ENCODE assay signal across 33 cellular contexts in genomic region chr12:5580911-5581488, GRCh38.
A peak's percentile ranks its signal among the peaks of the same experiment; 100 is the strongest.
DNase-seq lines count a peak whose midpoint lies in the region; ATAC-seq and TF ChIP-seq lines count a peak whose summit lies in the region.
"Had no signal": no experiment of that assay in that cellular context is flagged by ENCODE, and none has a peak within 500 bp of the region (broad histone marks: within the 10 kb centered on the region; RNA-seq: fewer than 3 reads in every experiment).

No MANE protein-coding gene starts in this region.

- CTCF ChIA-PET in RWPE1 (lab: Yijun Ruan, JAX): no interaction called here

- no peaks in the 10 kb centered on the region for H3K27me3 Mint-ChIP-seq in mesothelial cell of epicardium (ENCODE audit: low read depth)

- peaks cover 32% of the 10 kb centered on the region for H3K4me1 Mint-ChIP-seq in mesothelial cell of epicardium
- H3K4me1 Mint-ChIP-seq: activated CD8-positive, alpha-beta memory T cell treated with anti-CD3 and anti-CD28 coated beads, Interleukin-2, amount 10 ng/mL, durations not matched to agents 7 days and 5 days; activated naive CD8-positive, alpha-beta T cell treated with anti-CD3 and anti-CD28 coated beads, Interleukin-2, amount 50 U/mL, for 24 hours; immature natural killer cell; memory B cell; neural crest cell had no signal

- H3K27ac ChIP-seq in RWPE1: no peak overlapping the region
- H3K27ac ChIP-seq: body of pancreas, sigmoid colon, SJSA1 had no signal

- no peaks in the 10 kb centered on the region for H3K36me3 Mint-ChIP-seq in mesothelial cell of epicardium
- H3K36me3 Mint-ChIP-seq: activated CD8-positive, alpha-beta memory T cell treated with anti-CD3 and anti-CD28 coated beads, Interleukin-2, amount 10 ng/mL, durations not matched to agents 7 days and 5 days; immature natural killer cell; memory B cell; WTC11 had no signal

- DNase-seq in AG09309 (ENCODE audit: low read depth) (peak; percentile 35), GM04503 (ENCODE audit: low read depth) (peak; percentile 54), epidermal melanocyte (ENCODE audit: insufficient read length, low spot score) (peak; percentile 25), mesothelial cell of epicardium (ENCODE audit: low spot score in 2 of 2, unreplicated experiment in 2 of 2) (no peak), RWPE1 (ENCODE audit: low spot score) (no peak)
- no peak for DNase-seq in activated T-cell treated with anti-CD3 and anti-CD28 coated beads, Interleukin-2, amount 50 U/mL, for 48 hours
- DNase-seq: ACHN; activated CD4-positive, alpha-beta T cell treated with anti-CD3 and anti-CD28 coated beads, Interleukin-2, amount 50 U/mL, for 1 hour; activated CD8-positive, alpha-beta memory T cell treated with anti-CD3 and anti-CD28 coated beads, Interleukin-2, amount 10 ng/mL, durations not matched to agents 7 days and 5 days; activated naive CD8-positive, alpha-beta T cell treated with anti-CD3 and anti-CD28 coated beads, Interleukin-2, amount 50 U/mL, for 24 hours; activated T-cell treated with anti-CD3 and anti-CD28 coated beads, Interleukin-2, amount 50 U/mL, for 4 hours; body of pancreas; dermis blood vessel endothelial cell; DMS79; endodermal cell; GDM1; immature natural killer cell; Kasumi-1; left colon; NCI-H446 treated with DMSO at 0.1 percent for 48 hours; NCI-H774; posterior cingulate gyrus; sigmoid colon; stimulated activated CD4-positive, alpha-beta T cell treated with anti-CD3 and anti-CD28 coated beads, Interleukin-12 subunit alpha, Interleukin-12 subunit beta, amount 100 ng/mL, for 4 hours; stimulated activated CD4-positive, alpha-beta T cell treated with anti-CD3 and anti-CD28 coated beads, Interleukin-2, amount 100 ng/mL, for 48 hours had no signal

- ATAC-seq in GM19351 (IDR thresholded peaks at IDR 0.05; ENCODE audit: unreplicated experiment): no peak
- ATAC-seq: activated CD8-positive, alpha-beta memory T cell treated with anti-CD3 and anti-CD28 coated beads, Interleukin-2, amount 10 ng/mL, durations not matched to agents 7 days and 5 days; activated naive CD8-positive, alpha-beta T cell treated with anti-CD3 and anti-CD28 coated beads, Interleukin-2, amount 50 U/mL, for 24 hours; activated T-cell treated with anti-CD3 and anti-CD28 coated beads, Interleukin-2, amount 50 U/mL, for 4 hours; body of pancreas; gastroesophageal sphincter; left colon; WTC11 had no signal

- no peak overlapping the region for H3K4me3 ChIP-seq in AG09309 (ENCODE audit: control insufficient read depth, low read depth, low read length)
- H3K4me3 ChIP-seq: body of pancreas, esophagus muscularis mucosa, gastroesophageal sphincter, sigmoid colon, SJSA1, tibial artery had no signal

- POLR2A ChIA-PET in RWPE1 (lab: Yijun Ruan, JAX; ENCODE audit: low non-redundant PET): no interaction called here

- H3K27ac Mint-ChIP-seq in mesothelial cell of epicardium: peak overlapping the region; percentile 20
- H3K27ac Mint-ChIP-seq: activated CD8-positive, alpha-beta memory T cell treated with anti-CD3 and anti-CD28 coated beads, Interleukin-2, amount 10 ng/mL, durations not matched to agents 7 days and 5 days; activated naive CD8-positive, alpha-beta T cell treated with anti-CD3 and anti-CD28 coated beads, Interleukin-2, amount 50 U/mL, for 24 hours; endodermal cell; immature natural killer cell; memory B cell; WTC11 had no signal

- no peaks in the 10 kb centered on the region for H3K9me3 Mint-ChIP-seq in mesothelial cell of epicardium
- H3K9me3 Mint-ChIP-seq: activated naive CD8-positive, alpha-beta T cell treated with anti-CD3 and anti-CD28 coated beads, Interleukin-2, amount 50 U/mL, for 24 hours; activated T-cell treated with anti-CD3 and anti-CD28 coated beads, Interleukin-2, amount 50 U/mL, for 4 hours; endodermal cell; immature natural killer cell; memory B cell; neural crest cell had no signal

- no peak overlapping the region for H3K4me3 Mint-ChIP-seq in mesothelial cell of epicardium
- H3K4me3 Mint-ChIP-seq: activated CD8-positive, alpha-beta memory T cell treated with anti-CD3 and anti-CD28 coated beads, Interleukin-2, amount 10 ng/mL, durations not matched to agents 7 days and 5 days; activated naive CD8-positive, alpha-beta T cell treated with anti-CD3 and anti-CD28 coated beads, Interleukin-2, amount 50 U/mL, for 24 hours; activated T-cell treated with anti-CD3 and anti-CD28 coated beads, Interleukin-2, amount 50 U/mL, for 4 hours; endodermal cell; immature natural killer cell; memory B cell; neural crest cell; WTC11 had no signal

- TF ChIP-seq CTCF in AG09309 (IDR thresholded peaks at IDR 0.05; ENCODE audit: control insufficient read depth, insufficient read depth, low read depth, low read length, missing control alignments) (no peak), mesothelial cell of epicardium (IDR thresholded peaks at IDR 0.05; ENCODE audit: unreplicated experiment) (no peak), RWPE1 (conservative IDR thresholded peaks at IDR 0.05; ENCODE audit: low read depth) (no peak)

Comparison
In these comparisons a context has a peak if more than half of its experiments do, and no peak if none do; other contexts are left out.
1. DNase-seq: peak in AG09309 (single experiment), GM04503 (single experiment) and epidermal melanocyte (single experiment); none in mesothelial cell of epicardium (0 of 2), RWPE1 (single experiment) and activated T-cell treated with anti-CD3 and anti-CD28 coated beads, Interleukin-2, amount 50 U/mL, for 48 hours (0 of 2).